Comparison of ENCODE assay signal across 8 cellular contexts in the genomic region with DNA sequence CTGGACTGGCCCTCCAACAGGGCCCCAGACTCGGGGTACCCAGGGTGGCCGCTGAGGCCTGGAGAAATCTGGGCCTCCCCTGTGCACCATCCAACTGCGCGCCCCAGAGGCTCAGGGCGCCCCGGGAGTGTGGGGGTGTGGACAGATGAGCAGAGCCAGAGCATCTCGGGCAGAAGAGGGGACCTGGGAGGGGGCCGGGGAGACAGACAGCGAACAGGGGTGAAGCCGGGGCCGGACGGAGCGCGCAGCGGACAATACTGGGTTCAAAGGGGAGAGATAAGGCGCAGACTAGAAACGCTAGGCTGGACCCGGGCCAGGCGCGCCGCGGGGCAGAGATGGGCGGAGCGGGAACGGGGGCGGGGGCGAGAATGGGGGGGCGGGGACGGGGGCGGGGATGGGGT. TPM values are rescaled to one million over a fixed set of nuclear protein-coding genes. Genes with fewer than 3 reads are reported as not detected.
DNase-seq lines count a peak whose midpoint lies in the region; ATAC-seq and TF ChIP-seq lines count a peak whose summit lies in the region.

No MANE protein-coding gene starts in this region.

- peaks cover 10% of the 10 kb centered on the region for H3K36me3 ChIP-seq in WERI-Rb-1

- intact Hi-C loops in left ventricle myocardium superior (cut with micrococcal nuclease), result no loop called here

- no peaks in the 10 kb centered on the region for H3K27me3 ChIP-seq in WERI-Rb-1 (ENCODE audit: insufficient read depth, low read depth, severe bottlenecking)

- peak overlapping the region; percentile 71 for H3K27ac ChIP-seq in WERI-Rb-1

- ATAC-seq in HG02759 (IDR thresholded peaks at IDR 0.05; ENCODE audit: unreplicated experiment) (peak; percentile 1), left ventricle myocardium superior (no peak)

- no peaks in the 10 kb centered on the region for H3K9me3 ChIP-seq in WERI-Rb-1 (ENCODE audit: severe bottlenecking)

- TF ChIP-seq CTCF in GM12875 (IDR thresholded peaks at IDR 0.05; ENCODE audit: borderline replicate concordance, insufficient read depth, low read depth, low read length) (no peak), WERI-Rb-1 (IDR thresholded peaks at IDR 0.05; ENCODE audit: low read depth, low read length) (no peak)

- DNase-seq in WERI-Rb-1 (no peak), left ventricle myocardium superior (peak; percentile 88), skeletal muscle cell (ENCODE audit: low read depth) (no peak), DMS79 treated with DMSO at 0.1 percent for 48 hours (lab: John Stamatoyannopoulos, UW) (no peak), germinal center (ENCODE audit: low spot score) (no peak), cerebellum (ENCODE audit: low spot score) (no peak)

- H3K4me3 ChIP-seq in GM12875 (ENCODE audit: low read depth, low read length) (peak overlapping the region; percentile 86), WERI-Rb-1 (ENCODE audit: low read depth, low read length) (peak overlapping the region; percentile 39), skeletal muscle cell (ENCODE audit: low read depth, low read length) (peak overlapping the region; percentile 34)

RNA-seq across cellular contexts. Expression of a gene that starts 0.5 kb away (rescaled TPM):
- 20.9 TPM for total RNA-seq in left ventricle myocardium superior
- total RNA-seq in cerebellum, result 35.4 TPM

RNA-seq across cellular contexts. Expression of a gene that starts 59.3 kb away (rescaled TPM):
- total RNA-seq in left ventricle myocardium superior, result not detected
- total RNA-seq in cerebellum, result 22.3 TPM

Comparison
In these comparisons a context has a peak if more than half of its experiments do, and no peak if none do; other contexts are left out.
1. H3K4me3 ChIP-seq: peak in every context shown above with its lines; median percentile 86 in GM12875; 39 in WERI-Rb-1; 34 in skeletal muscle cell.
2. RNA of a gene that starts 59.3 kb away (total RNA-seq): 22.3 TPM in cerebellum (single experiment); not detected in left ventricle myocardium superior (single experiment); every median in the first group is over 10 times any median in the second.